Comparison of ENCODE assay signal across 1 cellular context in genomic region chr19:45881909-45882528, GRCh38.
TF ChIP-seq lines count a peak whose summit lies in the region.

No MANE protein-coding gene starts in this region.

TF ChIP-seq in HepG2, 621 proteins besides CTCF, POLR2A, EP300 and RAD21 (continued from another document and continues in another):
- TF ChIP-seq, protein P1, sequence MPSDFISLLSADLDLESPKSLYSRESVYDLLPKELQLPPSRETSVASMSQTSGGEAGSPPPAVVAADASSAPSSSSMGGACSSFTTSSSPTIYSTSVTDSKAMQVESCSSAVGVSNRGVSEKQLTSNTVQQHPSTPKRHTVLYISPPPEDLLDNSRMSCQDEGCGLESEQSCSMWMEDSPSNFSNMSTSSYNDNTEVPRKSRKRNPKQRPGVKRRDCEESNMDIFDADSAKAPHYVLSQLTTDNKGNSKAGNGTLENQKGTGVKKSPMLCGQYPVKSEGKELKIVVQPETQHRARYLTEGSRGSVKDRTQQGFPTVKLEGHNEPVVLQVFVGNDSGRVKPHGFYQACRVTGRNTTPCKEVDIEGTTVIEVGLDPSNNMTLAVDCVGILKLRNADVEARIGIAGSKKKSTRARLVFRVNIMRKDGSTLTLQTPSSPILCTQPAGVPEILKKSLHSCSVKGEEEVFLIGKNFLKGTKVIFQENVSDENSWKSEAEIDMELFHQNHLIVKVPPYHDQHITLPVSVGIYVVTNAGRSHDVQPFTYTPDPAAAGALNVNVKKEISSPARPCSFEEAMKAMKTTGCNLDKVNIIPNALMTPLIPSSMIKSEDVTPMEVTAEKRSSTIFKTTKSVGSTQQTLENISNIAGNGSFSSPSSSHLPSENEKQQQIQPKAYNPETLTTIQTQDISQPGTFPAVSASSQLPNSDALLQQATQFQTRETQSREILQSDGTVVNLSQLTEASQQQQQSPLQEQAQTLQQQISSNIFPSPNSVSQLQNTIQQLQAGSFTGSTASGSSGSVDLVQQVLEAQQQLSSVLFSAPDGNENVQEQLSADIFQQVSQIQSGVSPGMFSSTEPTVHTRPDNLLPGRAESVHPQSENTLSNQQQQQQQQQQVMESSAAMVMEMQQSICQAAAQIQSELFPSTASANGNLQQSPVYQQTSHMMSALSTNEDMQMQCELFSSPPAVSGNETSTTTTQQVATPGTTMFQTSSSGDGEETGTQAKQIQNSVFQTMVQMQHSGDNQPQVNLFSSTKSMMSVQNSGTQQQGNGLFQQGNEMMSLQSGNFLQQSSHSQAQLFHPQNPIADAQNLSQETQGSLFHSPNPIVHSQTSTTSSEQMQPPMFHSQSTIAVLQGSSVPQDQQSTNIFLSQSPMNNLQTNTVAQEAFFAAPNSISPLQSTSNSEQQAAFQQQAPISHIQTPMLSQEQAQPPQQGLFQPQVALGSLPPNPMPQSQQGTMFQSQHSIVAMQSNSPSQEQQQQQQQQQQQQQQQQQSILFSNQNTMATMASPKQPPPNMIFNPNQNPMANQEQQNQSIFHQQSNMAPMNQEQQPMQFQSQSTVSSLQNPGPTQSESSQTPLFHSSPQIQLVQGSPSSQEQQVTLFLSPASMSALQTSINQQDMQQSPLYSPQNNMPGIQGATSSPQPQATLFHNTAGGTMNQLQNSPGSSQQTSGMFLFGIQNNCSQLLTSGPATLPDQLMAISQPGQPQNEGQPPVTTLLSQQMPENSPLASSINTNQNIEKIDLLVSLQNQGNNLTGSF (CRISPR knock-in tag; IDR thresholded peaks at IDR 0.05), result no peak
- TF ChIP-seq DMAP1 (CRISPR knock-in tag; IDR thresholded peaks at IDR 0.05), result 0 out of 2 replicates have a peak, but pooled peaks have one; percentile 8
- TF ChIP-seq ZNF547 (CRISPR knock-in tag; IDR thresholded peaks at IDR 0.05), result peak; percentile 74; the same call in 1 of the 2 replicates
- TF ChIP-seq TCF7 (IDR thresholded peaks at IDR 0.05; ENCODE audit: low read depth), result peak; percentile 30
- no peak for TF ChIP-seq ZFYVE20 (CRISPR knock-in tag; IDR thresholded peaks at IDR 0.05; ENCODE audit: borderline replicate concordance, low read depth)
- no peak for TF ChIP-seq ZNF616 (CRISPR knock-in tag; IDR thresholded peaks at IDR 0.05; ENCODE audit: low read depth)
- TF ChIP-seq NFE2L1 (CRISPR knock-in tag; IDR thresholded peaks at IDR 0.05; ENCODE audit: borderline replicate concordance), result no peak
- no peak for TF ChIP-seq ZFP41 (CRISPR knock-in tag; IDR thresholded peaks at IDR 0.05; ENCODE audit: borderline replicate concordance)
- TF ChIP-seq ETV6 (CRISPR knock-in tag; conservative IDR thresholded peaks at IDR 0.05), result no peak
- peak; percentile 22; the same call in 1 of the 2 replicates for TF ChIP-seq ZBTB25 (CRISPR knock-in tag; IDR thresholded peaks at IDR 0.05)
- TF ChIP-seq CSRNP2 (CRISPR knock-in tag; conservative IDR thresholded peaks at IDR 0.05; ENCODE audit: low read depth), result no peak
- TF ChIP-seq XBP1 (CRISPR knock-in tag; IDR thresholded peaks at IDR 0.05), result no peak
- TF ChIP-seq, protein P2, sequence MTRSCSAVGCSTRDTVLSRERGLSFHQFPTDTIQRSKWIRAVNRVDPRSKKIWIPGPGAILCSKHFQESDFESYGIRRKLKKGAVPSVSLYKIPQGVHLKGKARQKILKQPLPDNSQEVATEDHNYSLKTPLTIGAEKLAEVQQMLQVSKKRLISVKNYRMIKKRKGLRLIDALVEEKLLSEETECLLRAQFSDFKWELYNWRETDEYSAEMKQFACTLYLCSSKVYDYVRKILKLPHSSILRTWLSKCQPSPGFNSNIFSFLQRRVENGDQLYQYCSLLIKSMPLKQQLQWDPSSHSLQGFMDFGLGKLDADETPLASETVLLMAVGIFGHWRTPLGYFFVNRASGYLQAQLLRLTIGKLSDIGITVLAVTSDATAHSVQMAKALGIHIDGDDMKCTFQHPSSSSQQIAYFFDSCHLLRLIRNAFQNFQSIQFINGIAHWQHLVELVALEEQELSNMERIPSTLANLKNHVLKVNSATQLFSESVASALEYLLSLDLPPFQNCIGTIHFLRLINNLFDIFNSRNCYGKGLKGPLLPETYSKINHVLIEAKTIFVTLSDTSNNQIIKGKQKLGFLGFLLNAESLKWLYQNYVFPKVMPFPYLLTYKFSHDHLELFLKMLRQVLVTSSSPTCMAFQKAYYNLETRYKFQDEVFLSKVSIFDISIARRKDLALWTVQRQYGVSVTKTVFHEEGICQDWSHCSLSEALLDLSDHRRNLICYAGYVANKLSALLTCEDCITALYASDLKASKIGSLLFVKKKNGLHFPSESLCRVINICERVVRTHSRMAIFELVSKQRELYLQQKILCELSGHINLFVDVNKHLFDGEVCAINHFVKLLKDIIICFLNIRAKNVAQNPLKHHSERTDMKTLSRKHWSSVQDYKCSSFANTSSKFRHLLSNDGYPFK (CRISPR knock-in tag; IDR thresholded peaks at IDR 0.05; ENCODE audit: borderline replicate concordance), result no peak
- no peak for TF ChIP-seq ZNF44 (CRISPR knock-in tag; IDR thresholded peaks at IDR 0.05)
- TF ChIP-seq, protein P3, sequence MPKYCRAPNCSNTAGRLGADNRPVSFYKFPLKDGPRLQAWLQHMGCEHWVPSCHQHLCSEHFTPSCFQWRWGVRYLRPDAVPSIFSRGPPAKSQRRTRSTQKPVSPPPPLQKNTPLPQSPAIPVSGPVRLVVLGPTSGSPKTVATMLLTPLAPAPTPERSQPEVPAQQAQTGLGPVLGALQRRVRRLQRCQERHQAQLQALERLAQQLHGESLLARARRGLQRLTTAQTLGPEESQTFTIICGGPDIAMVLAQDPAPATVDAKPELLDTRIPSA (CRISPR knock-in tag; IDR thresholded peaks at IDR 0.05; ENCODE audit: borderline replicate concordance), result no peak; the same call in 1 of the 2 replicates
- TF ChIP-seq NKX3-1 (CRISPR knock-in tag; IDR thresholded peaks at IDR 0.05), result 0 out of 2 replicates have a peak, but pooled peaks have one; percentile 26
- TF ChIP-seq ZFP37 (CRISPR knock-in tag; IDR thresholded peaks at IDR 0.05; ENCODE audit: borderline replicate concordance), result no peak
- TF ChIP-seq NFE2 (CRISPR knock-in tag; IDR thresholded peaks at IDR 0.05), result no peak
- no peak for TF ChIP-seq MIER2 (CRISPR knock-in tag; IDR thresholded peaks at IDR 0.05)
- no peak for TF ChIP-seq TCF7L2 (IDR thresholded peaks at IDR 0.05; ENCODE audit: low read depth, low read length)
- TF ChIP-seq RARA (CRISPR knock-in tag; IDR thresholded peaks at IDR 0.05), result peak; percentile 84
- no peak for TF ChIP-seq JUNB (CRISPR knock-in tag; IDR thresholded peaks at IDR 0.05; ENCODE audit: borderline replicate concordance)
- no peak for TF ChIP-seq HMGXB3 (CRISPR knock-in tag; IDR thresholded peaks at IDR 0.05; ENCODE audit: borderline replicate concordance)
- TF ChIP-seq SMYD3 (CRISPR knock-in tag; IDR thresholded peaks at IDR 0.05), result no peak
- TF ChIP-seq ZNF207 (IDR thresholded peaks at IDR 0.05; ENCODE audit: borderline replicate concordance), result no peak
- no peak for TF ChIP-seq ZHX1 (CRISPR knock-in tag; IDR thresholded peaks at IDR 0.05; ENCODE audit: low read depth)
- TF ChIP-seq ZNF782 (CRISPR knock-in tag; IDR thresholded peaks at IDR 0.05; ENCODE audit: borderline replicate concordance), result no peak
- TF ChIP-seq GTF3A (CRISPR knock-in tag; conservative IDR thresholded peaks at IDR 0.05), result no peak
- TF ChIP-seq PCBP2 (optimal IDR thresholded peaks at IDR 0.05; ENCODE audit: low read depth, low read length, poor library complexity, severe bottlenecking), result peak; percentile 74
- no peak for TF ChIP-seq NFYB (CRISPR knock-in tag; IDR thresholded peaks at IDR 0.05)
- no peak for TF ChIP-seq ZNF557 (CRISPR knock-in tag; IDR thresholded peaks at IDR 0.05)
- TF ChIP-seq, protein P4, sequence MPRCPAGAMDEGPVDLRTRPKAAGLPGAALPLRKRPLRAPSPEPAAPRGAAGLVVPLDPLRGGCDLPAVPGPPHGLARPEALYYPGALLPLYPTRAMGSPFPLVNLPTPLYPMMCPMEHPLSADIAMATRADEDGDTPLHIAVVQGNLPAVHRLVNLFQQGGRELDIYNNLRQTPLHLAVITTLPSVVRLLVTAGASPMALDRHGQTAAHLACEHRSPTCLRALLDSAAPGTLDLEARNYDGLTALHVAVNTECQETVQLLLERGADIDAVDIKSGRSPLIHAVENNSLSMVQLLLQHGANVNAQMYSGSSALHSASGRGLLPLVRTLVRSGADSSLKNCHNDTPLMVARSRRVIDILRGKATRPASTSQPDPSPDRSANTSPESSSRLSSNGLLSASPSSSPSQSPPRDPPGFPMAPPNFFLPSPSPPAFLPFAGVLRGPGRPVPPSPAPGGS (CRISPR knock-in tag; IDR thresholded peaks at IDR 0.05), result no peak
- TF ChIP-seq GABPB1 (CRISPR knock-in tag; IDR thresholded peaks at IDR 0.05), result 0 out of 2 replicates have a peak, but pooled peaks have one; percentile 31
- no peak for TF ChIP-seq MATR3 (CRISPR knock-in tag; IDR thresholded peaks at IDR 0.05)
- TF ChIP-seq CEBPG (CRISPR knock-in tag; IDR thresholded peaks at IDR 0.05), result peak; percentile 25; the same call in 1 of the 2 replicates
- TF ChIP-seq ATM (IDR thresholded peaks at IDR 0.05; ENCODE audit: borderline replicate concordance), result no peak
- TF ChIP-seq ZFP90 (CRISPR knock-in tag; IDR thresholded peaks at IDR 0.05; ENCODE audit: borderline replicate concordance), result peak; percentile 86; the same call in 1 of the 2 replicates
- no peak for TF ChIP-seq SUZ12 (IDR thresholded peaks at IDR 0.05; ENCODE audit: low read depth, low read length)
- peak; percentile 17; the same call in 1 of the 2 replicates for TF ChIP-seq CBX5 (CRISPR knock-in tag; IDR thresholded peaks at IDR 0.05; ENCODE audit: borderline replicate concordance)
- TF ChIP-seq SATB2 (CRISPR knock-in tag; IDR thresholded peaks at IDR 0.05), result 0 out of 2 replicates have a peak, but pooled peaks have one; percentile 58
- TF ChIP-seq MEIS1 (CRISPR knock-in tag; IDR thresholded peaks at IDR 0.05; ENCODE audit: borderline replicate concordance), result peak; percentile 14; the same call in 1 of the 2 replicates
- no peak for TF ChIP-seq TOE1 (CRISPR knock-in tag; IDR thresholded peaks at IDR 0.05)
- no peak for TF ChIP-seq ZNF720 (CRISPR knock-in tag; IDR thresholded peaks at IDR 0.05)
